Comparison of ENCODE assay signal across 1 cellular context in genomic region chr14:103748539-103748867, GRCh38.
TF ChIP-seq lines count a peak whose summit lies in the region.

No MANE protein-coding gene starts in this region.

TF ChIP-seq in IMR-90, 13 proteins besides CTCF, POLR2A, EP300 and RAD21 (continued from another document):
- no peak for TF ChIP-seq SMC3 (IDR thresholded peaks at IDR 0.05; ENCODE audit: low read depth, low read length)
- no peak for TF ChIP-seq MAFK (IDR thresholded peaks at IDR 0.05; ENCODE audit: low read depth, low read length)
- TF ChIP-seq RCOR1 (IDR thresholded peaks at IDR 0.05; ENCODE audit: insufficient replicate concordance, low read length): no peak
- no peak for TF ChIP-seq MXI1 (IDR thresholded peaks at IDR 0.05; ENCODE audit: borderline replicate concordance, low read depth, low read length)
- TF ChIP-seq BHLHE40 (IDR thresholded peaks at IDR 0.05; ENCODE audit: low read depth, low read length): no peak
